18 cellular contexts compared by ENCODE assay signal in the genomic region with DNA sequence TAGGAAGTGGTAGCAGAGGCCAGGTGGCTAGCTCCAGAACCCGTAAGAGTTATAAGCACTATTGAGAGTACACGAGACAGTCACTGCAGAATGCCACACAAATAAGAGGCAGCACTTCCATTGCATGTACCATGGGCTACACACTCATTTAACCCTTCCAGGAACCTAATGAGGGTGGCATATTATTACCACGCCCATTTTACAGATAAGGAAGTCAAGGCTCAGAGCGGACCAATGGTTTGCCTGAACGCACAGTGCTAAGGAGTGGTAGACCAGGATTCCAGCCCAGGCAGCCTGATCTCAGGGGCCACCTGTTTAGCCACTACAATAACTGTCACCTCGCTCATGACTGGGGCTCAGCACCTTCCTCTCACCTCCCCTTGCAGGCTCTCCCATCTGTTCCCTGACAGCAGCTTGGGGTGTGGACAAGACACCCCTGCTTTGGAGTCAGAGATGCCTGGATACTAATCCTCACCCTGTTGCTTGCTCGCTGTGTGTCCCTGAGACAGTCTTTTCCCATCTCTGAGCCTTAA. TPM values are rescaled to one million over a fixed set of nuclear protein-coding genes. Genes with fewer than 3 reads are reported as not detected.
DNase-seq lines count a peak whose midpoint lies in the region; ATAC-seq, FAIRE-seq and TF ChIP-seq lines count a peak whose summit lies in the region.
"Had no signal": no experiment of that assay in that cellular context is flagged by ENCODE, and none has a peak within 500 bp of the region (broad histone marks: within the 10 kb centered on the region; RNA-seq: fewer than 3 reads in every experiment).

No MANE protein-coding gene starts in this region.

- H3K4me1 Mint-ChIP-seq in MCF 10A (ENCODE audit: insufficient read depth, unreplicated experiment) = no peaks in the 10 kb centered on the region
- peaks cover 85% of the 10 kb centered on the region for H3K4me1 Mint-ChIP-seq in activated naive CD8-positive, alpha-beta T cell (ENCODE audit: low read depth)
- peaks cover 56 to 77% of the 10 kb centered on the region in 2 donors for H3K4me1 Mint-ChIP-seq in stimulated activated naive B cell treated with anti-CD40 and anti-IgM and Interleukin-4, amounts not matched to agents 10 μg/mL and 1 μg/mL and 100 μg/mL, for 72 hours

- intact Hi-C loops in MCF 10A (cut with micrococcal nuclease) = no loop called here
- intact Hi-C loops in breast epithelium (cut with DNase I; ENCODE audit: low total_unique reads) = no loop called here

- no peak for TF ChIP-seq POLR2A in breast epithelium (IDR thresholded peaks at IDR 0.05)

- POLR2A ChIA-PET in MCF 10A (lab: Yijun Ruan, JAX) = no interaction called here

- no TSS peak for BruUV-seq in MCF 10A (replicated peaks; lab: Mats Ljungman, UMichigan)

- H3K27me3 ChIP-seq in breast epithelium = no peaks in the 10 kb centered on the region
- H3K27me3 ChIP-seq: body of pancreas, vagina had no signal

- TF ChIP-seq CTCF in MCF 10A (IDR thresholded peaks at IDR 0.05; ENCODE audit: unreplicated experiment) (no peak), breast epithelium (IDR thresholded peaks at IDR 0.05) (no peak)

- ATAC-seq in stimulated activated naive B cell treated with anti-CD40 and anti-IgM and Interleukin-4, amounts not matched to agents 10 μg/mL and 1 μg/mL and 100 μg/mL, for 72 hours (replicated peaks) = peak; percentile 26 to 30
- ATAC-seq in GM18867 (IDR thresholded peaks at IDR 0.05; ENCODE audit: unreplicated experiment) = no peak
- ATAC-seq: body of pancreas, heart left ventricle had no signal

- FAIRE-seq in RCC 7860 (lab: Jason Lieb, UNC) = no peak
- FAIRE-seq: keratinocyte had no signal

- no peak overlapping the region for H3K4me3 ChIP-seq in breast epithelium
- H3K4me3 ChIP-seq: body of pancreas, HAP-1, heart left ventricle, stomach, vagina had no signal

- no peaks in the 10 kb centered on the region for H3K4me1 ChIP-seq in breast epithelium
- H3K4me1 ChIP-seq: body of pancreas, HAP-1 had no signal

- H3K27ac Mint-ChIP-seq in MCF 10A (ENCODE audit: low read depth, unreplicated experiment) = peak overlapping the region; percentile 7
- H3K27ac Mint-ChIP-seq in activated naive CD8-positive, alpha-beta T cell = peak overlapping the region; percentile 77
- H3K27ac Mint-ChIP-seq in stimulated activated naive B cell treated with anti-CD40 and anti-IgM and Interleukin-4, amounts not matched to agents 10 μg/mL and 1 μg/mL and 100 μg/mL, for 72 hours = peak overlapping the region; percentile 92

- H3K27me3 Mint-ChIP-seq in MCF 10A (ENCODE audit: insufficient read depth, unreplicated experiment) = no peaks in the 10 kb centered on the region
- no peaks in the 10 kb centered on the region for H3K27me3 Mint-ChIP-seq in activated naive CD8-positive, alpha-beta T cell
- H3K27me3 Mint-ChIP-seq in stimulated activated naive B cell treated with anti-CD40 and anti-IgM and Interleukin-4, amounts not matched to agents 10 μg/mL and 1 μg/mL and 100 μg/mL, for 72 hours = no peaks in the 10 kb centered on the region

- H3K36me3 ChIP-seq in breast epithelium = no peaks in the 10 kb centered on the region
- H3K36me3 ChIP-seq: HAP-1, heart left ventricle, stomach, vagina had no signal

- H3K9me3 Mint-ChIP-seq in MCF 10A (ENCODE audit: unreplicated experiment) = no peaks in the 10 kb centered on the region
- no peaks in the 10 kb centered on the region for H3K9me3 Mint-ChIP-seq in activated naive CD8-positive, alpha-beta T cell (ENCODE audit: low read depth)
- H3K9me3 Mint-ChIP-seq in stimulated activated naive B cell treated with anti-CD40 and anti-IgM and Interleukin-4, amounts not matched to agents 10 μg/mL and 1 μg/mL and 100 μg/mL, for 72 hours = peaks cover 0 to 3% of the 10 kb centered on the region in 2 donors

- CTCF ChIA-PET in MCF 10A (lab: Yijun Ruan, JAX) = no interaction called here

- no peaks in the 10 kb centered on the region for H3K36me3 Mint-ChIP-seq in MCF 10A (ENCODE audit: insufficient read depth, unreplicated experiment)
- no peaks in the 10 kb centered on the region for H3K36me3 Mint-ChIP-seq in activated naive CD8-positive, alpha-beta T cell
- H3K36me3 Mint-ChIP-seq in stimulated activated naive B cell treated with anti-CD40 and anti-IgM and Interleukin-4, amounts not matched to agents 10 μg/mL and 1 μg/mL and 100 μg/mL, for 72 hours = peaks cover 0 to 7% of the 10 kb centered on the region in 2 donors

- no peaks in the 10 kb centered on the region for H3K9me3 ChIP-seq in breast epithelium
- H3K9me3 ChIP-seq: body of pancreas, HAP-1, heart left ventricle, stomach, vagina had no signal

- H3K4me3 Mint-ChIP-seq in MCF 10A (ENCODE audit: unreplicated experiment) = no peak overlapping the region
- no peak overlapping the region for H3K4me3 Mint-ChIP-seq in activated naive CD8-positive, alpha-beta T cell
- no peak overlapping the region for H3K4me3 Mint-ChIP-seq in stimulated activated naive B cell treated with anti-CD40 and anti-IgM and Interleukin-4, amounts not matched to agents 10 μg/mL and 1 μg/mL and 100 μg/mL, for 72 hours

- peak overlapping the region in 1 of 2 donors; percentile 32 for H3K27ac ChIP-seq in breast epithelium
- H3K27ac ChIP-seq: body of pancreas, vagina had no signal

- no peak for DNase-seq in MCF 10A (ENCODE audit: unreplicated experiment)
- no peak for DNase-seq in breast epithelium (ENCODE audit: low spot score in 2 of 2)
- DNase-seq in NAMALWA (ENCODE audit: low spot score) = peak; percentile 92
- DNase-seq in stimulated activated naive B cell treated with anti-CD40 and anti-IgM and Interleukin-4, amounts not matched to agents 10 μg/mL and 1 μg/mL and 100 μg/mL, for 72 hours = no peak
- no peak for DNase-seq in occipital lobe (lab: John Stamatoyannopoulos, UW)
- no peak for DNase-seq in RCC 7860 (ENCODE audit: low spot score)
- DNase-seq: body of pancreas, dermis blood vessel endothelial cell, DMS153, heart left ventricle, IMR-90, NCI-H1105 treated with DMSO at 0.1 percent for 48 hours, stomach had no signal

RNA-seq across cellular contexts. Expression of a gene that starts 54.9 kb away (rescaled TPM):
- total RNA-seq in MCF 10A (2022) (15.7 and 34.8 TPM in 2 replicates), breast epithelium (100 to 1,000 TPM in 1 of 3 donors, 10 to 100 TPM in 2; 79.9 to 133 (median 90.9) TPM), occipital lobe (30.3 TPM)

Comparison
In these comparisons a context has a peak if more than half of its experiments do, and no peak if none do; other contexts are left out.
1. H3K27ac Mint-ChIP-seq: peak in every context shown above with its lines; median percentile 92 in stimulated activated naive B cell treated with anti-CD40 and anti-IgM and Interleukin-4, amounts not matched to agents 10 μg/mL and 1 μg/mL and 100 μg/mL, for 72 hours; 77 in activated naive CD8-positive, alpha-beta T cell; 7 in MCF 10A.